Comparison of ENCODE assay signal across 1 cellular context in the genomic region with DNA sequence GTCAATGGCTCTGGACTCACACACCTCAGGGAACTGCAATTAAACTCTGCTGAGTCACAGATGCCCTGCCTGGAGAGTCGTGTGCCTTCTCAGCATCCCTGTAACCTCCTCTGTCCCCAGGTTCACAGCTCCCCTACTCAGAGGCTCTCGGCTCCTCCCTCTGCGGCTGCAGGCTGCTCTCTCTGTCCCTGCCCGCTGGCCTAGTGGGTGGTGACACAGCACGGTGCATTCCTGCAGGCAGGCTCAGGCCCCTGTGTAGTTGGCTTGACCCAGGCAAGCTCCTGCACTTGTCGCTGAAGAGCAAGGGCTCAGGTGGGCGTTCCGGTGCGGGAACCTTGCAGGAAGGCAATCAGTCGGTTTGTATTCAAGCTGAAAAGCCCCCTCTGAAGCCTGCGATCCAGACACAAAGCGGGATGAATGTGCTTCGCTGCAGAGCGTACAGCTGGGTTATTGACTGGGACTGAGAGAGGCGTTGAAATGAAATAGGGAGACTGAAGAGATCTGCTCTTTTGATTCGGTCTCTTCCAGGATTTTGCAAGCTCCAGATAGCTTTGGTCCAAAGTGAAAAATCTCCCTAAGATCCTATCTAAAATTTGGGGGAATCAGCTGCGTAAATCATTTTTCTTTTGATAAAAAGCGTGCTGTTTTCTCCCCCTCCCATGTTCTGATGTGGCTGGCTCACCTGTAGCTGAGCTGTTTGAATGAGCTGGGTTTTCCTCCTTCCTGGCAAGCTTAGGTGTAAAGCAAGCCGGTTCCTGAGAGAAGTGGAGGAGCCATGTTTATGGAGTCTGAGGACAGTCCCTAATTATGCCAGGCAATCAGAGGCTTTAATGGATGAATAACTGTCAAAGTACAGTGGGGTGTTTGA.
TF ChIP-seq lines count a peak whose summit lies in the region.

No MANE protein-coding gene starts in this region.

TF ChIP-seq in HepG2, 621 proteins besides CTCF, POLR2A, EP300 and RAD21 (continued from another document and continues in another):
- TF ChIP-seq ZNF253 (CRISPR knock-in tag; IDR thresholded peaks at IDR 0.05; ENCODE audit: borderline replicate concordance), result no peak
- TF ChIP-seq ZNF431 (CRISPR knock-in tag; IDR thresholded peaks at IDR 0.05; ENCODE audit: borderline replicate concordance, low read depth), result peak; percentile 79; the same call in 1 of the 2 replicates
- peak; percentile 64; the same call in 1 of the 2 replicates for TF ChIP-seq ZNF543 (CRISPR knock-in tag; IDR thresholded peaks at IDR 0.05)
- TF ChIP-seq, protein P1, sequence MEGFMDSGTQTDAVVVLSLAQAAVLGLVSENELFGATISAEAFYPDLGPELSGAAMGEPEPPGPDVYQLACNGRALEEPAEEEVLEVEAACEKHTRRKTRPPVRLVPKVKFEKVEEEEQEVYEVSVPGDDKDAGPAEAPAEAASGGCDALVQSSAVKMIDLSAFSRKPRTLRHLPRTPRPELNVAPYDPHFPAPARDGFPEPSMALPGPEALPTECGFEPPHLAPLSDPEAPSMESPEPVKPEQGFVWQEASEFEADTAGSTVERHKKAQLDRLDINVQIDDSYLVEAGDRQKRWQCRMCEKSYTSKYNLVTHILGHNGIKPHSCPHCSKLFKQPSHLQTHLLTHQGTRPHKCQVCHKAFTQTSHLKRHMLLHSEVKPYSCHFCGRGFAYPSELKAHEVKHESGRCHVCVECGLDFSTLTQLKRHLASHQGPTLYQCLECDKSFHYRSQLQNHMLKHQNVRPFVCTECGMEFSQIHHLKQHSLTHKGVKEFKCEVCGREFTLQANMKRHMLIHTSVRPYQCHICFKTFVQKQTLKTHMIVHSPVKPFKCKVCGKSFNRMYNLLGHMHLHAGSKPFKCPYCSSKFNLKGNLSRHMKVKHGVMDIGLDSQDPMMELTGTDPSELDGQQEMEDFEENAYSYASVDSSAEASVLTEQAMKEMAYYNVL (CRISPR knock-in tag; IDR thresholded peaks at IDR 0.05; ENCODE audit: borderline replicate concordance), result peak; percentile 91; the same call in 1 of the 2 replicates
- TF ChIP-seq ZNF772 (CRISPR knock-in tag; IDR thresholded peaks at IDR 0.05), result peak; percentile 43; the same call in 1 of the 2 replicates
- no peak for TF ChIP-seq ATAD3A (CRISPR knock-in tag; IDR thresholded peaks at IDR 0.05)
- TF ChIP-seq KDM5B (CRISPR knock-in tag; IDR thresholded peaks at IDR 0.05; ENCODE audit: borderline replicate concordance), result peak; percentile 68; the same call in 1 of the 2 replicates
- no peak for TF ChIP-seq ADNP (CRISPR knock-in tag; IDR thresholded peaks at IDR 0.05)
- TF ChIP-seq, protein P2, sequence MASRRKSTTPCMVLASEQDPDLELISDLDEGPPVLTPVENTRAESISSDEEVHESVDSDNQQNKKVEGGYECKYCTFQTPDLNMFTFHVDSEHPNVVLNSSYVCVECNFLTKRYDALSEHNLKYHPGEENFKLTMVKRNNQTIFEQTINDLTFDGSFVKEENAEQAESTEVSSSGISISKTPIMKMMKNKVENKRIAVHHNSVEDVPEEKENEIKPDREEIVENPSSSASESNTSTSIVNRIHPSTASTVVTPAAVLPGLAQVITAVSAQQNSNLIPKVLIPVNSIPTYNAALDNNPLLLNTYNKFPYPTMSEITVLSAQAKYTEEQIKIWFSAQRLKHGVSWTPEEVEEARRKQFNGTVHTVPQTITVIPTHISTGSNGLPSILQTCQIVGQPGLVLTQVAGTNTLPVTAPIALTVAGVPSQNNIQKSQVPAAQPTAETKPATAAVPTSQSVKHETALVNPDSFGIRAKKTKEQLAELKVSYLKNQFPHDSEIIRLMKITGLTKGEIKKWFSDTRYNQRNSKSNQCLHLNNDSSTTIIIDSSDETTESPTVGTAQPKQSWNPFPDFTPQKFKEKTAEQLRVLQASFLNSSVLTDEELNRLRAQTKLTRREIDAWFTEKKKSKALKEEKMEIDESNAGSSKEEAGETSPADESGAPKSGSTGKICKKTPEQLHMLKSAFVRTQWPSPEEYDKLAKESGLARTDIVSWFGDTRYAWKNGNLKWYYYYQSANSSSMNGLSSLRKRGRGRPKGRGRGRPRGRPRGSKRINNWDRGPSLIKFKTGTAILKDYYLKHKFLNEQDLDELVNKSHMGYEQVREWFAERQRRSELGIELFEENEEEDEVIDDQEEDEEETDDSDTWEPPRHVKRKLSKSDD (CRISPR knock-in tag; IDR thresholded peaks at IDR 0.05; ENCODE audit: low read depth), result peak; percentile 72; the same call in 1 of the 2 replicates
- TF ChIP-seq KLF16 (CRISPR knock-in tag; IDR thresholded peaks at IDR 0.05), result peak in 1 of 2 experiments; percentile 64; a peak in 1 of 4 replicates
- TF ChIP-seq CHCHD3 (CRISPR knock-in tag; IDR thresholded peaks at IDR 0.05), result no peak
- no peak for TF ChIP-seq PLRG1 (conservative IDR thresholded peaks at IDR 0.05)
- TF ChIP-seq ZFY (CRISPR knock-in tag; IDR thresholded peaks at IDR 0.05), result peak; percentile 88
- no peak for TF ChIP-seq MTF1 (CRISPR knock-in tag; IDR thresholded peaks at IDR 0.05)
- TF ChIP-seq DNMT1 (CRISPR knock-in tag; IDR thresholded peaks at IDR 0.05), result no peak
- no peak for TF ChIP-seq MBNL3 (CRISPR knock-in tag; conservative IDR thresholded peaks at IDR 0.05)
- no peak for TF ChIP-seq JUNB (CRISPR knock-in tag; IDR thresholded peaks at IDR 0.05; ENCODE audit: borderline replicate concordance)
- TF ChIP-seq, protein P3, sequence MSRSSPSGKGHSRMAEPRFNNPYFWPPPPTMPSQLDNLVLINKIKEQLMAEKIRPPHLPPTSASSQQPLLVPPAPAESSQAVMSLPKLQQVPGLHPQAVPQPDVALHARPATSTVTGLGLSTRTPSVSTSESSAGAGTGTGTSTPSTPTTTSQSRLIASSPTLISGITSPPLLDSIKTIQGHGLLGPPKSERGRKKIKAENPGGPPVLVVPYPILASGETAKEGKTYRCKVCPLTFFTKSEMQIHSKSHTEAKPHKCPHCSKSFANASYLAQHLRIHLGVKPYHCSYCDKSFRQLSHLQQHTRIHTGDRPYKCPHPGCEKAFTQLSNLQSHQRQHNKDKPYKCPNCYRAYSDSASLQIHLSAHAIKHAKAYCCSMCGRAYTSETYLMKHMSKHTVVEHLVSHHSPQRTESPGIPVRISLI (CRISPR knock-in tag; IDR thresholded peaks at IDR 0.05; ENCODE audit: borderline replicate concordance), result peak; percentile 25; the same call in 1 of the 2 replicates
- TF ChIP-seq ZBTB42 (CRISPR knock-in tag; IDR thresholded peaks at IDR 0.05), result no peak
- TF ChIP-seq SIX1 (CRISPR knock-in tag; IDR thresholded peaks at IDR 0.05; ENCODE audit: borderline replicate concordance), result peak; percentile 37; the same call in 1 of the 2 replicates
- no peak for TF ChIP-seq RBAK (CRISPR knock-in tag; IDR thresholded peaks at IDR 0.05)
- TF ChIP-seq, protein P4, sequence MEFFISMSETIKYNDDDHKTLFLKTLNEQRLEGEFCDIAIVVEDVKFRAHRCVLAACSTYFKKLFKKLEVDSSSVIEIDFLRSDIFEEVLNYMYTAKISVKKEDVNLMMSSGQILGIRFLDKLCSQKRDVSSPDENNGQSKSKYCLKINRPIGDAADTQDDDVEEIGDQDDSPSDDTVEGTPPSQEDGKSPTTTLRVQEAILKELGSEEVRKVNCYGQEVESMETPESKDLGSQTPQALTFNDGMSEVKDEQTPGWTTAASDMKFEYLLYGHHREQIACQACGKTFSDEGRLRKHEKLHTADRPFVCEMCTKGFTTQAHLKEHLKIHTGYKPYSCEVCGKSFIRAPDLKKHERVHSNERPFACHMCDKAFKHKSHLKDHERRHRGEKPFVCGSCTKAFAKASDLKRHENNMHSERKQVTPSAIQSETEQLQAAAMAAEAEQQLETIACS (CRISPR knock-in tag; IDR thresholded peaks at IDR 0.05), result no peak
- TF ChIP-seq, protein P5, sequence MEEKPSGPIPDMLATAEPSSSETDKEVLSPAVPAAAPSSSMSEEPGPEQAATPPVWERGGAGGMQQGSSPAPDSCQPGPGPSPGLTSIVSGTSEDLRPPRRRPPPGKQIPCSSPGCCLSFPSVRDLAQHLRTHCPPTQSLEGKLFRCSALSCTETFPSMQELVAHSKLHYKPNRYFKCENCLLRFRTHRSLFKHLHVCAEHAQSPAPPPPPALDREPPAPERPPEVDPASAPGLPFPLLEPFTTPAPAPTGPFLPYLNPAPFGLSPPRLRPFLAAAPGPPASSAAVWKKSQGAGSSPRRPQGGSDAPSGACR (CRISPR knock-in tag; IDR thresholded peaks at IDR 0.05), result peak; percentile 93; the same call in 1 of the 2 replicates
- TF ChIP-seq GTF3A (CRISPR knock-in tag; conservative IDR thresholded peaks at IDR 0.05), result no peak
- TF ChIP-seq THAP11 (CRISPR knock-in tag; IDR thresholded peaks at IDR 0.05), result peak; percentile 62
- TF ChIP-seq, protein P6, sequence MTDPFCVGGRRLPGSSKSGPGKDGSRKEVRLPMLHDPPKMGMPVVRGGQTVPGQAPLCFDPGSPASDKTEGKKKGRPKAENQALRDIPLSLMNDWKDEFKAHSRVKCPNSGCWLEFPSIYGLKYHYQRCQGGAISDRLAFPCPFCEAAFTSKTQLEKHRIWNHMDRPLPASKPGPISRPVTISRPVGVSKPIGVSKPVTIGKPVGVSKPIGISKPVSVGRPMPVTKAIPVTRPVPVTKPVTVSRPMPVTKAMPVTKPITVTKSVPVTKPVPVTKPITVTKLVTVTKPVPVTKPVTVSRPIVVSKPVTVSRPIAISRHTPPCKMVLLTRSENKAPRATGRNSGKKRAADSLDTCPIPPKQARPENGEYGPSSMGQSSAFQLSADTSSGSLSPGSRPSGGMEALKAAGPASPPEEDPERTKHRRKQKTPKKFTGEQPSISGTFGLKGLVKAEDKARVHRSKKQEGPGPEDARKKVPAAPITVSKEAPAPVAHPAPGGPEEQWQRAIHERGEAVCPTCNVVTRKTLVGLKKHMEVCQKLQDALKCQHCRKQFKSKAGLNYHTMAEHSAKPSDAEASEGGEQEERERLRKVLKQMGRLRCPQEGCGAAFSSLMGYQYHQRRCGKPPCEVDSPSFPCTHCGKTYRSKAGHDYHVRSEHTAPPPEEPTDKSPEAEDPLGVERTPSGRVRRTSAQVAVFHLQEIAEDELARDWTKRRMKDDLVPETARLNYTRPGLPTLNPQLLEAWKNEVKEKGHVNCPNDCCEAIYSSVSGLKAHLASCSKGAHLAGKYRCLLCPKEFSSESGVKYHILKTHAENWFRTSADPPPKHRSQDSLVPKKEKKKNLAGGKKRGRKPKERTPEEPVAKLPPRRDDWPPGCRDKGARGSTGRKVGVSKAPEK (CRISPR knock-in tag; IDR thresholded peaks at IDR 0.05; ENCODE audit: borderline replicate concordance), result no peak; the same call in 1 of the 2 replicates
- TF ChIP-seq, protein P7, sequence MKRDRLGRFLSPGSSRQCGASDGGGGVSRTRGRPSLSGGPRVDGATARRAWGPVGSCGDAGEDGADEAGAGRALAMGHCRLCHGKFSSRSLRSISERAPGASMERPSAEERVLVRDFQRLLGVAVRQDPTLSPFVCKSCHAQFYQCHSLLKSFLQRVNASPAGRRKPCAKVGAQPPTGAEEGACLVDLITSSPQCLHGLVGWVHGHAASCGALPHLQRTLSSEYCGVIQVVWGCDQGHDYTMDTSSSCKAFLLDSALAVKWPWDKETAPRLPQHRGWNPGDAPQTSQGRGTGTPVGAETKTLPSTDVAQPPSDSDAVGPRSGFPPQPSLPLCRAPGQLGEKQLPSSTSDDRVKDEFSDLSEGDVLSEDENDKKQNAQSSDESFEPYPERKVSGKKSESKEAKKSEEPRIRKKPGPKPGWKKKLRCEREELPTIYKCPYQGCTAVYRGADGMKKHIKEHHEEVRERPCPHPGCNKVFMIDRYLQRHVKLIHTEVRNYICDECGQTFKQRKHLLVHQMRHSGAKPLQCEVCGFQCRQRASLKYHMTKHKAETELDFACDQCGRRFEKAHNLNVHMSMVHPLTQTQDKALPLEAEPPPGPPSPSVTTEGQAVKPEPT (CRISPR knock-in tag; IDR thresholded peaks at IDR 0.05; ENCODE audit: low read depth), result peak; percentile 40; the same call in 1 of the 2 replicates
- TF ChIP-seq, protein P8, sequence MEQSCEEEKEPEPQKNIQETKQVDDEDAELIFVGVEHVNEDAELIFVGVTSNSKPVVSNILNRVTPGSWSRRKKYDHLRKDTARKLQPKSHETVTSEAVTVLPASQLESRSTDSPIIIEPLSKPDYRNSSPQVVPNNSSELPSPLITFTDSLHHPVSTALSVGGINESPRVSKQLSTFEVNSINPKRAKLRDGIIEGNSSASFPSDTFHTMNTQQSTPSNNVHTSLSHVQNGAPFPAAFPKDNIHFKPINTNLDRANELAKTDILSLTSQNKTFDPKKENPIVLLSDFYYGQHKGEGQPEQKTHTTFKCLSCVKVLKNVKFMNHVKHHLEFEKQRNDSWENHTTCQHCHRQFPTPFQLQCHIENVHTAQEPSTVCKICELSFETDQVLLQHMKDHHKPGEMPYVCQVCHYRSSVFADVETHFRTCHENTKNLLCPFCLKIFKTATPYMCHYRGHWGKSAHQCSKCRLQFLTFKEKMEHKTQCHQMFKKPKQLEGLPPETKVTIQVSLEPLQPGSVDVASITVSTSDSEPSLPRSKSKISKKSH (CRISPR knock-in tag; IDR thresholded peaks at IDR 0.05; ENCODE audit: borderline replicate concordance), result peak; percentile 80; the same call in 1 of the 2 replicates
- TF ChIP-seq ZNF335 (CRISPR knock-in tag; IDR thresholded peaks at IDR 0.05), result 0 out of 2 replicates have a peak, but pooled peaks have one; percentile 59
- TF ChIP-seq ZFP37 (CRISPR knock-in tag; IDR thresholded peaks at IDR 0.05; ENCODE audit: borderline replicate concordance), result no peak
- no peak for TF ChIP-seq GLI4 (CRISPR knock-in tag; IDR thresholded peaks at IDR 0.05; ENCODE audit: borderline replicate concordance)
- TF ChIP-seq ETV6 (CRISPR knock-in tag; conservative IDR thresholded peaks at IDR 0.05), result no peak
- TF ChIP-seq, protein P9, sequence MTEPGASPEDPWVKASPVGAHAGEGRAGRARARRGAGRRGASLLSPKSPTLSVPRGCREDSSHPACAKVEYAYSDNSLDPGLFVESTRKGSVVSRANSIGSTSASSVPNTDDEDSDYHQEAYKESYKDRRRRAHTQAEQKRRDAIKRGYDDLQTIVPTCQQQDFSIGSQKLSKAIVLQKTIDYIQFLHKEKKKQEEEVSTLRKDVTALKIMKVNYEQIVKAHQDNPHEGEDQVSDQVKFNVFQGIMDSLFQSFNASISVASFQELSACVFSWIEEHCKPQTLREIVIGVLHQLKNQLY (CRISPR knock-in tag; IDR thresholded peaks at IDR 0.05), result no peak
- peak; percentile 70; the same call in 1 of the 2 replicates for TF ChIP-seq ZNF556 (CRISPR knock-in tag; IDR thresholded peaks at IDR 0.05; ENCODE audit: borderline replicate concordance)
- TF ChIP-seq TARDBP (CRISPR knock-in tag; IDR thresholded peaks at IDR 0.05), result peak; percentile 96
- TF ChIP-seq, protein P10, sequence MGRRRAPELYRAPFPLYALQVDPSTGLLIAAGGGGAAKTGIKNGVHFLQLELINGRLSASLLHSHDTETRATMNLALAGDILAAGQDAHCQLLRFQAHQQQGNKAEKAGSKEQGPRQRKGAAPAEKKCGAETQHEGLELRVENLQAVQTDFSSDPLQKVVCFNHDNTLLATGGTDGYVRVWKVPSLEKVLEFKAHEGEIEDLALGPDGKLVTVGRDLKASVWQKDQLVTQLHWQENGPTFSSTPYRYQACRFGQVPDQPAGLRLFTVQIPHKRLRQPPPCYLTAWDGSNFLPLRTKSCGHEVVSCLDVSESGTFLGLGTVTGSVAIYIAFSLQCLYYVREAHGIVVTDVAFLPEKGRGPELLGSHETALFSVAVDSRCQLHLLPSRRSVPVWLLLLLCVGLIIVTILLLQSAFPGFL (CRISPR knock-in tag; IDR thresholded peaks at IDR 0.05), result no peak
- TF ChIP-seq SMYD3 (CRISPR knock-in tag; IDR thresholded peaks at IDR 0.05), result peak; percentile 69; the same call in 1 of the 2 replicates
- TF ChIP-seq ZNF878 (CRISPR knock-in tag; IDR thresholded peaks at IDR 0.05), result peak; percentile 72; the same call in 1 of the 2 replicates
